Comparison of ENCODE assay signal across 1 cellular context in genomic region chr11:118843518-118843917, GRCh38.
A peak's percentile ranks its signal among the peaks of the same experiment; 100 is the strongest.
TF ChIP-seq lines count a peak whose summit lies in the region.

No MANE protein-coding gene starts in this region.

TF ChIP-seq in GM12878, 131 proteins besides CTCF, POLR2A, EP300 and RAD21:
- TF ChIP-seq RUNX3 (IDR thresholded peaks at IDR 0.05; ENCODE audit: low read length) (peak; percentile 36; the same call in 1 of the 2 replicates), CHD1 (IDR thresholded peaks at IDR 0.05; ENCODE audit: low read depth, low read length) (no peak), IRF5 (IDR thresholded peaks at IDR 0.05; ENCODE audit: borderline replicate concordance) (no peak), PML (IDR thresholded peaks at IDR 0.05; ENCODE audit: low read length) (no peak)
